1 cellular context compared by ENCODE assay signal in the genomic region with DNA sequence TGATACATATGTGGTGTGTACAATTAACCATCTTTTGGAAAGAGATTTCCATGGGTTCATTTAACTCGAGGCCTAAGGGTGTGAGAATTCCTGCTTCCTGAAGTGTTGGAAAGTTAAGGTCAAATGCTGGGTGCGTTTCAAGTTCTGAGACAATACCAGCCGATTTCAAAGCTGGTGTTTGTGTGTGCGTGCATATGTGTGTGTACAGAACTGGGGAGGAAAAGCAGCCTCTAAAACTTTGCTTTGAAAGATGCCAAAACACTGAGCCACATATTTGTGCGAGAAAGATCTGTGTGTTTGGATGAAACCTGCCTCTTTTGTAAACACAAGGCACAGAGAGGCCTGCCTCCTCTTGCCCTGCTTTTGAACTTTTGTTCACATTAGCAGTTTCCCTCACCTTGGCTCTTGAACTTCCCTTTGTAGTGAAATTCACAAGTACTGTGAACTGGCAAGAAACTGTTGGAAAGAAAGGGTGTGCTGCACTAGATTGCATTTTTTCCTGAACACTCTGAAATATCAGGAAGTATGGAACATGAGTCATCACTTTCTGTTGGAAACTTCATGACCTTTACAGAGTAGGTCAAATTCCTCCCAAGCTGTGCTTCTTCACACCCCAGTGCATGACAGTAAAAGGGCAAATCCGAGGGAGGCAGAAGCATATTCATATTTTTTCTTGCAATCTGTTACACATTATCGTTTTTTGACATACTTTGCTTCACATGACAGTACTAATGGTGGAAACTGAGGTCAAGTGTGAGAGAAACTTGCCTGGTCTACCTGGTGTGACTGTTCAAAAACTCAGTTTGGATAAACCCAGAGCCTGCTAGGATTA.
TF ChIP-seq lines count a peak whose summit lies in the region.

No MANE protein-coding gene starts in this region.

TF ChIP-seq in K562, 482 proteins besides CTCF, POLR2A, EP300 and RAD21 (continued from another document):
- TF ChIP-seq ZNF551 (CRISPR knock-in tag; IDR thresholded peaks at IDR 0.05) = no peak
- TF ChIP-seq TSC22D4 (tag; IDR thresholded peaks at IDR 0.05) = no peak
- no peak for TF ChIP-seq THRAP3 (IDR thresholded peaks at IDR 0.05; ENCODE audit: borderline replicate concordance)
- no peak for TF ChIP-seq RUNX1 (IDR thresholded peaks at IDR 0.05; ENCODE audit: low read depth)
- no peak for TF ChIP-seq POLR3A (IDR thresholded peaks at IDR 0.05; ENCODE audit: borderline replicate concordance, extremely low read depth, insufficient read depth, insufficient read length)
- TF ChIP-seq HMG20B (CRISPR knock-in tag; IDR thresholded peaks at IDR 0.05) = no peak
- 0 out of 2 replicates have a peak, but pooled peaks have one; percentile 19 for TF ChIP-seq GABPA (tag; conservative IDR thresholded peaks at IDR 0.05; ENCODE audit: low read depth)
- no peak for TF ChIP-seq HLTF (IDR thresholded peaks at IDR 0.05)
- TF ChIP-seq MCM2 (IDR thresholded peaks at IDR 0.05; ENCODE audit: low read depth) = no peak
- TF ChIP-seq, protein P1, sequence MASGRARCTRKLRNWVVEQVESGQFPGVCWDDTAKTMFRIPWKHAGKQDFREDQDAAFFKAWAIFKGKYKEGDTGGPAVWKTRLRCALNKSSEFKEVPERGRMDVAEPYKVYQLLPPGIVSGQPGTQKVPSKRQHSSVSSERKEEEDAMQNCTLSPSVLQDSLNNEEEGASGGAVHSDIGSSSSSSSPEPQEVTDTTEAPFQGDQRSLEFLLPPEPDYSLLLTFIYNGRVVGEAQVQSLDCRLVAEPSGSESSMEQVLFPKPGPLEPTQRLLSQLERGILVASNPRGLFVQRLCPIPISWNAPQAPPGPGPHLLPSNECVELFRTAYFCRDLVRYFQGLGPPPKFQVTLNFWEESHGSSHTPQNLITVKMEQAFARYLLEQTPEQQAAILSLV (tag; IDR thresholded peaks at IDR 0.05) = no peak
- TF ChIP-seq RBM25 (IDR thresholded peaks at IDR 0.05; ENCODE audit: low read depth, low read length, severe bottlenecking) = no peak
- TF ChIP-seq, protein P2, sequence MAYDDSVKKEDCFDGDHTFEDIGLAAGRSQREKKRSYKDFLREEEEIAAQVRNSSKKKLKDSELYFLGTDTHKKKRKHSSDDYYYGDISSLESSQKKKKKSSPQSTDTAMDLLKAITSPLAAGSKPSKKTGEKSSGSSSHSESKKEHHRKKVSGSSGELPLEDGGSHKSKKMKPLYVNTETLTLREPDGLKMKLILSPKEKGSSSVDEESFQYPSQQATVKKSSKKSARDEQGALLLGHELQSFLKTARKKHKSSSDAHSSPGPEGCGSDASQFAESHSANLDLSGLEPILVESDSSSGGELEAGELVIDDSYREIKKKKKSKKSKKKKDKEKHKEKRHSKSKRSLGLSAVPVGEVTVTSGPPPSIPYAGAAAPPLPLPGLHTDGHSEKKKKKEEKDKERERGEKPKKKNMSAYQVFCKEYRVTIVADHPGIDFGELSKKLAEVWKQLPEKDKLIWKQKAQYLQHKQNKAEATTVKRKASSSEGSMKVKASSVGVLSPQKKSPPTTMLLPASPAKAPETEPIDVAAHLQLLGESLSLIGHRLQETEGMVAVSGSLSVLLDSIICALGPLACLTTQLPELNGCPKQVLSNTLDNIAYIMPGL (CRISPR knock-in tag; IDR thresholded peaks at IDR 0.05) = no peak
- TF ChIP-seq TGIF2 (CRISPR knock-in tag; IDR thresholded peaks at IDR 0.05) = no peak
- no peak for TF ChIP-seq TAF15 (IDR thresholded peaks at IDR 0.05; ENCODE audit: low read depth, low read length)
- no peak for TF ChIP-seq E2F3 (CRISPR knock-in tag; IDR thresholded peaks at IDR 0.05)
- no peak for TF ChIP-seq HMGN3 (IDR thresholded peaks at IDR 0.05; ENCODE audit: borderline replicate concordance, extremely low read depth, insufficient read length, low read depth, low read length)
- TF ChIP-seq, protein P3, sequence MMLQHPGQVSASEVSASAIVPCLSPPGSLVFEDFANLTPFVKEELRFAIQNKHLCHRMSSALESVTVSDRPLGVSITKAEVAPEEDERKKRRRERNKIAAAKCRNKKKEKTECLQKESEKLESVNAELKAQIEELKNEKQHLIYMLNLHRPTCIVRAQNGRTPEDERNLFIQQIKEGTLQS (IDR thresholded peaks at IDR 0.05) = peak; percentile 91
- TF ChIP-seq, protein P3 (CRISPR knock-in tag; conservative IDR thresholded peaks at IDR 0.05) = no peak
- TF ChIP-seq ZNF24 (IDR thresholded peaks at IDR 0.05) = no peak
- no peak for TF ChIP-seq SMAD2 (IDR thresholded peaks at IDR 0.05; ENCODE audit: low read depth, low read length)
- no peak for TF ChIP-seq ZNF668 (CRISPR knock-in tag; IDR thresholded peaks at IDR 0.05)
- TF ChIP-seq, protein P4, sequence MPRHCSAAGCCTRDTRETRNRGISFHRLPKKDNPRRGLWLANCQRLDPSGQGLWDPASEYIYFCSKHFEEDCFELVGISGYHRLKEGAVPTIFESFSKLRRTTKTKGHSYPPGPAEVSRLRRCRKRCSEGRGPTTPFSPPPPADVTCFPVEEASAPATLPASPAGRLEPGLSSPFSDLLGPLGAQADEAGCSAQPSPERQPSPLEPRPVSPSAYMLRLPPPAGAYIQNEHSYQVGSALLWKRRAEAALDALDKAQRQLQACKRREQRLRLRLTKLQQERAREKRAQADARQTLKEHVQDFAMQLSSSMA (CRISPR knock-in tag; IDR thresholded peaks at IDR 0.05) = no peak
- TF ChIP-seq, protein P5, sequence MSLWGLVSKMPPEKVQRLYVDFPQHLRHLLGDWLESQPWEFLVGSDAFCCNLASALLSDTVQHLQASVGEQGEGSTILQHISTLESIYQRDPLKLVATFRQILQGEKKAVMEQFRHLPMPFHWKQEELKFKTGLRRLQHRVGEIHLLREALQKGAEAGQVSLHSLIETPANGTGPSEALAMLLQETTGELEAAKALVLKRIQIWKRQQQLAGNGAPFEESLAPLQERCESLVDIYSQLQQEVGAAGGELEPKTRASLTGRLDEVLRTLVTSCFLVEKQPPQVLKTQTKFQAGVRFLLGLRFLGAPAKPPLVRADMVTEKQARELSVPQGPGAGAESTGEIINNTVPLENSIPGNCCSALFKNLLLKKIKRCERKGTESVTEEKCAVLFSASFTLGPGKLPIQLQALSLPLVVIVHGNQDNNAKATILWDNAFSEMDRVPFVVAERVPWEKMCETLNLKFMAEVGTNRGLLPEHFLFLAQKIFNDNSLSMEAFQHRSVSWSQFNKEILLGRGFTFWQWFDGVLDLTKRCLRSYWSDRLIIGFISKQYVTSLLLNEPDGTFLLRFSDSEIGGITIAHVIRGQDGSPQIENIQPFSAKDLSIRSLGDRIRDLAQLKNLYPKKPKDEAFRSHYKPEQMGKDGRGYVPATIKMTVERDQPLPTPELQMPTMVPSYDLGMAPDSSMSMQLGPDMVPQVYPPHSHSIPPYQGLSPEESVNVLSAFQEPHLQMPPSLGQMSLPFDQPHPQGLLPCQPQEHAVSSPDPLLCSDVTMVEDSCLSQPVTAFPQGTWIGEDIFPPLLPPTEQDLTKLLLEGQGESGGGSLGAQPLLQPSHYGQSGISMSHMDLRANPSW (CRISPR knock-in tag; IDR thresholded peaks at IDR 0.05) = no peak
- no peak for TF ChIP-seq ZNF165 (CRISPR knock-in tag; IDR thresholded peaks at IDR 0.05; ENCODE audit: borderline replicate concordance)
- no peak for TF ChIP-seq SRF (CRISPR knock-in tag; IDR thresholded peaks at IDR 0.05)
- TF ChIP-seq GTF2A2 (tag; IDR thresholded peaks at IDR 0.05) = no peak
- no peak for TF ChIP-seq NFRKB (IDR thresholded peaks at IDR 0.05; ENCODE audit: low read depth)
- TF ChIP-seq ETV6 (IDR thresholded peaks at IDR 0.05; ENCODE audit: borderline replicate concordance in 1 of 2, low read depth in 2 of 2, low read length in 1 of 2) = no peak
- no peak for TF ChIP-seq ETV6 (CRISPR knock-in tag; IDR thresholded peaks at IDR 0.05; ENCODE audit: borderline replicate concordance)
- TF ChIP-seq, protein P6, sequence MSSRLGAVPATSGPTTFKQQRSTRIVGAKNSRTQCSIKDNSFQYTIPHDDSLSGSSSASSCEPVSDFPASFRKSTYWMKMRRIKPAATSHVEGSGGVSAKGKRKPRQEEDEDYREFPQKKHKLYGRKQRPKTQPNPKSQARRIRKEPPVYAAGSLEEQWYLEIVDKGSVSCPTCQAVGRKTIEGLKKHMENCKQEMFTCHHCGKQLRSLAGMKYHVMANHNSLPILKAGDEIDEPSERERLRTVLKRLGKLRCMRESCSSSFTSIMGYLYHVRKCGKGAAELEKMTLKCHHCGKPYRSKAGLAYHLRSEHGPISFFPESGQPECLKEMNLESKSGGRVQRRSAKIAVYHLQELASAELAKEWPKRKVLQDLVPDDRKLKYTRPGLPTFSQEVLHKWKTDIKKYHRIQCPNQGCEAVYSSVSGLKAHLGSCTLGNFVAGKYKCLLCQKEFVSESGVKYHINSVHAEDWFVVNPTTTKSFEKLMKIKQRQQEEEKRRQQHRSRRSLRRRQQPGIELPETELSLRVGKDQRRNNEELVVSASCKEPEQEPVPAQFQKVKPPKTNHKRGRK (tag; IDR thresholded peaks at IDR 0.05) = no peak
